In the genomic region with DNA sequence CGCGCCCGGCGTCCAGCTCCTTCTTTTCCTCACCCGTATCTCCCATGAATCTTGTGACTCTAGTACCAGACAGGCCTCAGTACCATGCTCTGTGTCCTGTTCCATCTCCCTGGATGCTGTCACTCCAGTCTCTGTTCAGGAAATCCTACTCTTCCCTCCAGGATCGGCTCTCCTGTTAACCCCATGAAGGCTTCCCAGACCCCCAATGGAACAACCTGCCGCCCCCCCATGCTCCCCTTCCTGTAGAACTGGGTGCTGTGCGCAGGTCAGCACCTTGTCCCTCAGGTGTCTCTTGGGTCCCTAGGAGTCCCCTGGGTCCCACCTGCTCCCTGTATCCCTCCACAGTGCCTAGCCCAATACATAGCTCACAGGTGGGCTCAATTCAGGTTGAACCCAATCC, we compare ENCODE assay signal across 29 cellular contexts. TPM values are rescaled to one million over a fixed set of nuclear protein-coding genes. Genes with fewer than 3 reads are reported as not detected.
DNase-seq lines count a peak whose midpoint lies in the region; ATAC-seq lines count a peak whose summit lies in the region.
"Had no signal": no experiment of that assay in that cellular context is flagged by ENCODE, and none has a peak within 500 bp of the region (broad histone marks: within the 10 kb centered on the region; RNA-seq: fewer than 3 reads in every experiment).

No MANE protein-coding gene starts in this region.

- no peaks in the 10 kb centered on the region for H3K36me3 Mint-ChIP-seq in natural killer cell treated with Interleukin-12 subunit alpha and Interleukin-12 subunit beta and Interleukin-15 and Interleukin-18, amount 100 ng/mL, for 72 hours
- H3K36me3 Mint-ChIP-seq: CD4-positive, alpha-beta memory T cell had no signal

- DNase-seq in cardiac septum (ENCODE audit: low spot score), result peak; percentile 56
- DNase-seq in Right ventricle myocardium superior, result no peak
- no peak for DNase-seq in SK-N-MC (ENCODE audit: low read depth, low spot score)
- peak; percentile 59 for DNase-seq in mesenteric fat pad (ENCODE audit: low spot score)
- DNase-seq in natural killer cell treated with Interleukin-12 subunit alpha and Interleukin-12 subunit beta and Interleukin-15 and Interleukin-18, amount 100 ng/mL, for 72 hours (ENCODE audit: low spot score), result no peak
- DNase-seq in HT-29 (ENCODE audit: low spot score), result no peak
- no peak for DNase-seq in stimulated activated naive CD8-positive, alpha-beta T cell treated with anti-CD3 and anti-CD28 coated beads, Interleukin-15, amount 100 ng/mL, for 72 hours
- DNase-seq in midbrain (lab: John Stamatoyannopoulos, UW), result no peak
- DNase-seq: ACHN; CD4-positive, alpha-beta memory T cell; COR-L47; GDM1; GOT3; Karpas-422; NCI-H1105; NCI-H1436 treated with DMSO at 0.1 percent for 48 hours; NCI-H1930; NCI-H2107; NCI-H446 treated with DMSO at 0.1 percent for 48 hours; NCI-H526 treated with DMSO at 0.1 percent for 48 hours; PC-9; RPMI8226; SHP77 had no signal

- H3K9ac ChIP-seq in SK-N-MC (ENCODE audit: insufficient read length), result no peak overlapping the region
- H3K9ac ChIP-seq: SK-N-SH had no signal

- H3K27ac ChIP-seq in SK-N-MC, result no peak overlapping the region
- H3K27ac ChIP-seq: 22Rv1, HL-60, PC-9 had no signal

- H3K27me3 Mint-ChIP-seq in natural killer cell treated with Interleukin-12 subunit alpha and Interleukin-12 subunit beta and Interleukin-15 and Interleukin-18, amount 100 ng/mL, for 72 hours, result no peaks in the 10 kb centered on the region
- H3K27me3 Mint-ChIP-seq in stimulated activated naive CD8-positive, alpha-beta T cell treated with anti-CD3 and anti-CD28 coated beads, Interleukin-15, amount 100 ng/mL, for 72 hours, result no peaks in the 10 kb centered on the region
- H3K27me3 Mint-ChIP-seq: CD4-positive, alpha-beta memory T cell had no signal

- H3K4me1 Mint-ChIP-seq in natural killer cell treated with Interleukin-12 subunit alpha and Interleukin-12 subunit beta and Interleukin-15 and Interleukin-18, amount 100 ng/mL, for 72 hours (ENCODE audit: low read depth in 2 of 2), result no peaks in the 10 kb centered on the region
- peaks cover 12% of the 10 kb centered on the region for H3K4me1 Mint-ChIP-seq in stimulated activated naive CD8-positive, alpha-beta T cell treated with anti-CD3 and anti-CD28 coated beads, Interleukin-15, amount 100 ng/mL, for 72 hours
- H3K4me1 Mint-ChIP-seq: CD4-positive, alpha-beta memory T cell had no signal

- ATAC-seq in Right ventricle myocardium superior (ENCODE audit: poor library complexity), result no peak
- ATAC-seq in natural killer cell treated with Interleukin-12 subunit alpha and Interleukin-12 subunit beta and Interleukin-15 and Interleukin-18, amount 100 ng/mL, for 72 hours, result no peak
- no peak for ATAC-seq in stimulated activated naive CD8-positive, alpha-beta T cell treated with anti-CD3 and anti-CD28 coated beads, Interleukin-15, amount 100 ng/mL, for 72 hours
- ATAC-seq: GM12878, HepG2 had no signal

- H3K9me3 ChIP-seq in SK-N-MC (ENCODE audit: low read depth, low read length), result no peaks in the 10 kb centered on the region
- H3K9me3 ChIP-seq: SK-N-SH had no signal

- intact Hi-C loops in cardiac septum (cut with DNase I), result no loop called here
- intact Hi-C loops in Right ventricle myocardium superior (cut with DNase I), result no loop called here

- H3K9me3 Mint-ChIP-seq in natural killer cell treated with Interleukin-12 subunit alpha and Interleukin-12 subunit beta and Interleukin-15 and Interleukin-18, amount 100 ng/mL, for 72 hours, result no peaks in the 10 kb centered on the region
- no peaks in the 10 kb centered on the region for H3K9me3 Mint-ChIP-seq in stimulated activated naive CD8-positive, alpha-beta T cell treated with anti-CD3 and anti-CD28 coated beads, Interleukin-15, amount 100 ng/mL, for 72 hours

- H3K4me3 Mint-ChIP-seq in natural killer cell treated with Interleukin-12 subunit alpha and Interleukin-12 subunit beta and Interleukin-15 and Interleukin-18, amount 100 ng/mL, for 72 hours, result no peak overlapping the region
- H3K4me3 Mint-ChIP-seq in stimulated activated naive CD8-positive, alpha-beta T cell treated with anti-CD3 and anti-CD28 coated beads, Interleukin-15, amount 100 ng/mL, for 72 hours, result no peak overlapping the region
- H3K4me3 Mint-ChIP-seq: CD4-positive, alpha-beta memory T cell had no signal

- H3K27ac Mint-ChIP-seq in natural killer cell treated with Interleukin-12 subunit alpha and Interleukin-12 subunit beta and Interleukin-15 and Interleukin-18, amount 100 ng/mL, for 72 hours, result no peak overlapping the region
- H3K27ac Mint-ChIP-seq in stimulated activated naive CD8-positive, alpha-beta T cell treated with anti-CD3 and anti-CD28 coated beads, Interleukin-15, amount 100 ng/mL, for 72 hours, result peak overlapping the region in 1 of 2 donors; percentile 35
- H3K27ac Mint-ChIP-seq: CD4-positive, alpha-beta memory T cell had no signal

- H3K4me3 ChIP-seq in SK-N-MC, result peak overlapping the region; percentile 38; the same call in 1 of the 2 replicates
- H3K4me3 ChIP-seq: GM12878, PC-9 had no signal

- no peaks in the 10 kb centered on the region for H3K36me3 ChIP-seq in SK-N-MC (ENCODE audit: insufficient read depth, low read length)

RNA-seq across cellular contexts. Expression of gene MYCN, which starts 41.3 kb away (rescaled TPM):
- total RNA-seq in cardiac septum (0.43 TPM), Right ventricle myocardium superior (0.24 TPM), mesenteric fat pad (0.29 TPM)
- total RNA-seq in natural killer cell treated with Interleukin-12 subunit alpha and Interleukin-12 subunit beta and Interleukin-15 and Interleukin-18, amount 100 ng/mL, for 72 hours, result not detected
- 0.16 TPM in 1 of 2 replicates, not detected in the other for total RNA-seq in HT-29 (2014; rRNA removed; shearing (Covaris generic))
- total RNA-seq: GM12878, HepG2, M059J, PC-9 had no signal

Comparison
In these comparisons a context has a peak if more than half of its experiments do, and no peak if none do; other contexts are left out.
1. DNase-seq: peak in cardiac septum (single experiment) and mesenteric fat pad (single experiment); none in Right ventricle myocardium superior (single experiment), SK-N-MC (single experiment), natural killer cell treated with Interleukin-12 subunit alpha and Interleukin-12 subunit beta and Interleukin-15 and Interleukin-18, amount 100 ng/mL, for 72 hours (single experiment), HT-29 (single experiment), stimulated activated naive CD8-positive, alpha-beta T cell treated with anti-CD3 and anti-CD28 coated beads, Interleukin-15, amount 100 ng/mL, for 72 hours (0 of 2) and midbrain (single experiment).